In the genomic region with DNA sequence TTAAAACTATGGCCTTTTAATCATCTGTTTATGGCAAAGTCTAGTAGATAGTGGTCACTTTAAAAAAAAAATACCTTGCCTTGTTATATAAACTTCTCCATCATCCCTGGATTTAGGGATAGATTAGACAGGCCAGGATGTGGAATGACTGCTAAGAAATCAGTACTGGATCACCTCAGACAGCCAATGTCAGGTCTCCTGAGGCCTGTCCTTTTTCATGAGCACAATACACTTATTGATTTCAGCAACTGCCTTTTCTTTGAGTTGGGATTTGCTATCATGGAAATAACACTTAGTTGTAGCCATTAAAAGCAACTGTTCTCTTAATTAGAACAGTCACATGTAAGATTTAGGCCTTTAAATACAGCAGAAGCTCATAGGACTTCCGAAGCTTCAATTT, we compare ENCODE assay signal across 22 cellular contexts.
"Had no signal": no experiment of that assay in that cellular context is flagged by ENCODE, and none has a peak within 500 bp of the region (broad histone marks: within the 10 kb centered on the region; RNA-seq: fewer than 3 reads in every experiment).

No MANE protein-coding gene starts in this region.

- H3K27ac ChIP-seq: colonic mucosa, heart right ventricle, right atrium auricular region, suprapubic skin, tibial artery, uterus had no signal

- H3K4me3 ChIP-seq: colonic mucosa, heart right ventricle, right atrium auricular region, smooth muscle cell, suprapubic skin, tibial artery, upper lobe of left lung, uterus had no signal

- FAIRE-seq: endothelial cell of umbilical vein, frontal cortex, islet of Langerhans had no signal

- H3K4me2 ChIP-seq: smooth muscle cell had no signal

- H3K36me3 ChIP-seq: colonic mucosa, right atrium auricular region, suprapubic skin, upper lobe of left lung, uterus had no signal

- H3K27me3 ChIP-seq: colonic mucosa, heart right ventricle, right atrium auricular region, suprapubic skin, tibial artery, upper lobe of left lung, uterus had no signal

- DNase-seq: colonic mucosa; dermis blood vessel endothelial cell; effector CD4-positive, alpha-beta T cell; endodermal cell; erythroblast; heart right ventricle; hypothalamus; kidney glomerular epithelial cell; mammary epithelial cell; naive thymus-derived CD4-positive, alpha-beta T cell; stimulated activated CD4-positive, alpha-beta T cell treated with anti-CD3 and anti-CD28 coated beads, Interleukin-2, amount 100 ng/mL, for 48 hours; stimulated activated naive CD4-positive, alpha-beta T cell treated with Interleukin-2 at 50 U/mL for 16 hours; tibial artery; uterus had no signal

- H3K4me1 ChIP-seq: colonic mucosa, right atrium auricular region, suprapubic skin, tibial artery, upper lobe of left lung, uterus had no signal

- ATAC-seq: heart right ventricle; left lobe of liver; naive thymus-derived CD4-positive, alpha-beta T cell had no signal

- H3K9me3 ChIP-seq: colonic mucosa, heart right ventricle, right atrium auricular region, suprapubic skin, tibial artery, uterus had no signal
